ENCODE assay signal across 8 cellular contexts in genomic region chr9:97468658-97469448, GRCh38. TPM values are rescaled to one million over a fixed set of nuclear protein-coding genes. Genes with fewer than 3 reads are reported as not detected.
DNase-seq lines count a peak whose midpoint lies in the region; ATAC-seq and TF ChIP-seq lines count a peak whose summit lies in the region.

No MANE protein-coding gene starts in this region.

- H3K27ac Mint-ChIP-seq in immature natural killer cell = peak overlapping the region in 1 of 6 donors; percentile 43

- H3K4me3 ChIP-seq in OCI-LY1 (ENCODE audit: low read depth, low read length, poor library complexity, severe bottlenecking) (no peak overlapping the region), parathyroid adenoma (ENCODE audit: low read depth, low read length) (no peak overlapping the region)

- H3K4me1 ChIP-seq in OCI-LY1 (ENCODE audit: insufficient read depth, low read length, severe bottlenecking) (no peaks in the 10 kb centered on the region), parathyroid adenoma (no peaks in the 10 kb centered on the region)

- H2AFZ ChIP-seq in OCI-LY1 (ENCODE audit: low read length) (no peak overlapping the region), parathyroid adenoma (no peak overlapping the region)

- peak; percentile 87 for DNase-seq in ELF-1 (ENCODE audit: low read depth, low spot score)
- peak; percentile 41 for DNase-seq in HK-2 (ENCODE audit: unreplicated experiment)
- DNase-seq in activated naive CD4-positive, alpha-beta T cell treated with anti-CD3 and anti-CD28 coated beads, Interleukin-2, amount 50 U/mL, for 16 hours = peak; percentile 25
- DNase-seq in head of caudate nucleus = peak; percentile 51 to 94 (median 84)
- DNase-seq in immature natural killer cell = no peak

- no peaks in the 10 kb centered on the region for H3F3A ChIP-seq in OCI-LY1 (ENCODE audit: insufficient read depth, low read length)

- H3K4me3 Mint-ChIP-seq in immature natural killer cell = no peak overlapping the region

- H3K9me3 Mint-ChIP-seq in immature natural killer cell = no peaks in the 10 kb centered on the region

- H3K4me2 ChIP-seq in OCI-LY1 (ENCODE audit: low read length) (no peak overlapping the region), parathyroid adenoma (ENCODE audit: low read length) (no peak overlapping the region)

- peak; percentile 86 for ATAC-seq in GM21447 (IDR thresholded peaks at IDR 0.05; ENCODE audit: unreplicated experiment)

- H3K9ac ChIP-seq in OCI-LY1 (ENCODE audit: low read length) (no peak overlapping the region), parathyroid adenoma (no peak overlapping the region)

- H3K4me1 Mint-ChIP-seq in immature natural killer cell = no peaks in the 10 kb centered on the region

- H4K20me1 ChIP-seq in OCI-LY1 (ENCODE audit: insufficient read depth, low read length) = no peaks in the 10 kb centered on the region; the same call in 1 of the 2 replicates

- H3K36me3 ChIP-seq in OCI-LY1 (ENCODE audit: insufficient read depth, low read length) (no peaks in the 10 kb centered on the region), parathyroid adenoma (ENCODE audit: control insufficient read depth, insufficient read depth, low read length) (no peaks in the 10 kb centered on the region)

- H3K27me3 ChIP-seq in OCI-LY1 (ENCODE audit: insufficient read depth, low read length) (no peaks in the 10 kb centered on the region), parathyroid adenoma (ENCODE audit: control insufficient read depth, insufficient read depth, low read length) (no peaks in the 10 kb centered on the region)

- H3K9me2 ChIP-seq in OCI-LY1 (ENCODE audit: low read depth, low read length) = no peaks in the 10 kb centered on the region

- no peaks in the 10 kb centered on the region for H3K79me2 ChIP-seq in OCI-LY1 (ENCODE audit: insufficient read depth, low read length)
- no peaks in the 10 kb centered on the region for H3K79me2 ChIP-seq in parathyroid adenoma

- no peaks in the 10 kb centered on the region for H3K27me3 Mint-ChIP-seq in immature natural killer cell (ENCODE audit: low read depth in 3 of 3)

- peak; percentile 80 for TF ChIP-seq CTCF in OCI-LY1 (IDR thresholded peaks at IDR 0.05; ENCODE audit: low read length)
- peak; percentile 60 for TF ChIP-seq CTCF in parathyroid adenoma (IDR thresholded peaks at IDR 0.05)

- no peak overlapping the region for H3K27ac ChIP-seq in OCI-LY1 (ENCODE audit: low read depth, low read length, poor library complexity, severe bottlenecking)
- H3K27ac ChIP-seq in parathyroid adenoma = no peak overlapping the region

- H3K9me3 ChIP-seq in OCI-LY1 (ENCODE audit: low read length) = no peaks in the 10 kb centered on the region
- no peaks in the 10 kb centered on the region for H3K9me3 ChIP-seq in parathyroid adenoma (ENCODE audit: control insufficient read depth, low read length)

- intact Hi-C loops in head of caudate nucleus (cut with DNase I) = loop anchor here (5.0 kb wide), 2 partner anchors 128 to 148 kb away; no protein-coding TSS in a partner anchor

- H3K36me3 Mint-ChIP-seq in immature natural killer cell = peaks cover 18 to 43% (median 19%) of the 10 kb centered on the region in 3 donors

RNA-seq across cellular contexts. Expression of gene TMOD1, which starts 32.6 kb away (rescaled TPM):
- polyA plus RNA-seq in immature natural killer cell = 1 to 10 TPM; 1.7 to 4.8 (median 3.7) TPM

RNA-seq across cellular contexts. Expression of gene TDRD7, which starts 57.0 kb away (rescaled TPM):
- 1 to 10 TPM; 6.9 to 9.4 (median 8.4) TPM for polyA plus RNA-seq in immature natural killer cell

Comparison
In these comparisons a context has a peak if more than half of its experiments do, and no peak if none do; other contexts are left out.
1. DNase-seq: peak in ELF-1 (single experiment), HK-2 (single experiment), activated naive CD4-positive, alpha-beta T cell treated with anti-CD3 and anti-CD28 coated beads, Interleukin-2, amount 50 U/mL, for 16 hours (single experiment) and head of caudate nucleus (42 of 42); none in immature natural killer cell (0 of 3).